20 cellular contexts compared by ENCODE assay signal in genomic region chr20:22382742-22383141, GRCh38.
DNase-seq lines count a peak whose midpoint lies in the region; ATAC-seq and TF ChIP-seq lines count a peak whose summit lies in the region.
"Had no signal": no experiment of that assay in that cellular context is flagged by ENCODE, and none has a peak within 500 bp of the region (broad histone marks: within the 10 kb centered on the region; RNA-seq: fewer than 3 reads in every experiment).

No MANE protein-coding gene starts in this region.

- H3K9me3 ChIP-seq in upper lobe of right lung (no peaks in the 10 kb centered on the region), neural progenitor cell (ENCODE audit: low read depth) (no peaks in the 10 kb centered on the region)
- H3K9me3 ChIP-seq: colonic mucosa, heart right ventricle, prostate gland had no signal

- H4K20me1 ChIP-seq in neural progenitor cell (ENCODE audit: low read depth), result peaks cover 4% of the 10 kb centered on the region

- H3K4me1 ChIP-seq in upper lobe of right lung, result no peaks in the 10 kb centered on the region
- H3K4me1 ChIP-seq in neural progenitor cell, result no peaks in the 10 kb centered on the region
- H3K4me1 ChIP-seq: colonic mucosa, heart right ventricle, prostate gland had no signal

- no peaks in the 10 kb centered on the region for H3K36me3 Mint-ChIP-seq in neural progenitor cell
- H3K36me3 Mint-ChIP-seq: activated CD8-positive, alpha-beta memory T cell treated with anti-CD3 and anti-CD28 coated beads, Interleukin-2, amount 10 ng/mL, durations not matched to agents 7 days and 5 days; CD8-positive, alpha-beta memory T cell had no signal

- peaks cover 5% of the 10 kb centered on the region for H3K27me3 Mint-ChIP-seq in neural progenitor cell (ENCODE audit: insufficient read depth, low read depth)
- H3K27me3 Mint-ChIP-seq: activated CD8-positive, alpha-beta memory T cell treated with anti-CD3 and anti-CD28 coated beads, Interleukin-2, amount 10 ng/mL, durations not matched to agents 7 days and 5 days; CD8-positive, alpha-beta memory T cell had no signal

- no peaks in the 10 kb centered on the region for H3K9me3 Mint-ChIP-seq in neural progenitor cell

- no peak overlapping the region for H3K27ac Mint-ChIP-seq in neural progenitor cell
- H3K27ac Mint-ChIP-seq: activated CD8-positive, alpha-beta memory T cell treated with anti-CD3 and anti-CD28 coated beads, Interleukin-2, amount 10 ng/mL, durations not matched to agents 7 days and 5 days; CD8-positive, alpha-beta memory T cell; naive thymus-derived CD8-positive, alpha-beta T cell had no signal

- no peaks in the 10 kb centered on the region for H3K36me3 ChIP-seq in upper lobe of right lung
- H3K36me3 ChIP-seq in neural progenitor cell, result no peaks in the 10 kb centered on the region
- H3K36me3 ChIP-seq: colonic mucosa, heart right ventricle, prostate gland, WERI-Rb-1 had no signal

- H2AFZ ChIP-seq in neural progenitor cell (replicated peaks), result no peak overlapping the region

- no peak overlapping the region for H3K9ac ChIP-seq in neural progenitor cell

- peak; percentile 15 for ATAC-seq in upper lobe of right lung
- ATAC-seq: activated CD8-positive, alpha-beta memory T cell treated with anti-CD3 and anti-CD28 coated beads, Interleukin-2, amount 10 ng/mL, durations not matched to agents 7 days and 5 days; heart right ventricle; naive thymus-derived CD8-positive, alpha-beta T cell had no signal

- H3K4me2 ChIP-seq in neural progenitor cell, result no peak overlapping the region

- intact Hi-C loops in upper lobe of right lung (cut with DNase I), result no loop called here

- DNase-seq in SIG-M5 treated with dmso at 0.1 percent for 504 hours (lab: John Stamatoyannopoulos, UW; ENCODE audit: unreplicated experiment) (peak; percentile 20), SIG-M5 (lab: John Stamatoyannopoulos, UW) (no peak), MV-4-11 (lab: John Stamatoyannopoulos, UW) (peak; percentile 85), fibroblast of mammary gland (ENCODE audit: low read depth) (peak; percentile 34), upper lobe of right lung (no peak), NCI-H748 treated with DMSO at 0.1 percent for 48 hours (lab: John Stamatoyannopoulos, UW) (no peak), neural progenitor cell (ENCODE audit: low spot score) (no peak)
- DNase-seq in stimulated activated CD4-positive, alpha-beta T cell treated with anti-CD3 and anti-CD28 coated beads, Interleukin-15, amount 100 ng/mL, for 24 hours, result no peak
- DNase-seq: activated CD8-positive, alpha-beta memory T cell treated with anti-CD3 and anti-CD28 coated beads, Interleukin-2, amount 10 ng/mL, durations not matched to agents 7 days and 5 days; activated gamma-delta T cell treated with Interleukin-2 at 50 U/mL for 16 hours; aorta; CD8-positive, alpha-beta memory T cell; EL; heart right ventricle; naive thymus-derived CD8-positive, alpha-beta T cell; NCI-H1048; OCI-M1; WERI-Rb-1 had no signal

- H3F3A ChIP-seq in neural progenitor cell (ENCODE audit: low read depth), result no peaks in the 10 kb centered on the region

- H3K27ac ChIP-seq in upper lobe of right lung (no peak overlapping the region), neural progenitor cell (no peak overlapping the region)
- H3K27ac ChIP-seq: colonic mucosa, heart right ventricle, prostate gland, WERI-Rb-1 had no signal

- H3K79me2 ChIP-seq in neural progenitor cell (ENCODE audit: low read depth), result no peaks in the 10 kb centered on the region

- no peak overlapping the region for H3K4me3 ChIP-seq in fibroblast of mammary gland (ENCODE audit: control insufficient read depth, low read depth, low read length)
- H3K4me3 ChIP-seq in upper lobe of right lung, result no peak overlapping the region
- H3K4me3 ChIP-seq in neural progenitor cell, result no peak overlapping the region
- H3K4me3 ChIP-seq: colonic mucosa, heart right ventricle, prostate gland had no signal

- no peaks in the 10 kb centered on the region for H3K27me3 ChIP-seq in upper lobe of right lung
- H3K27me3 ChIP-seq in neural progenitor cell, result peaks cover 32% of the 10 kb centered on the region
- H3K27me3 ChIP-seq: colonic mucosa had no signal

- TF ChIP-seq CTCF in fibroblast of mammary gland (conservative IDR thresholded peaks at IDR 0.05; ENCODE audit: control insufficient read depth, insufficient read depth, low read depth, low read length), result no peak
- TF ChIP-seq CTCF in upper lobe of right lung (IDR thresholded peaks at IDR 0.05), result no peak
- TF ChIP-seq CTCF in neural progenitor cell (IDR thresholded peaks at IDR 0.05), result no peak

- H3K4me3 Mint-ChIP-seq in neural progenitor cell, result no peak overlapping the region
- H3K4me3 Mint-ChIP-seq: activated CD8-positive, alpha-beta memory T cell treated with anti-CD3 and anti-CD28 coated beads, Interleukin-2, amount 10 ng/mL, durations not matched to agents 7 days and 5 days; CD8-positive, alpha-beta memory T cell; naive thymus-derived CD8-positive, alpha-beta T cell had no signal

- H3K4me1 Mint-ChIP-seq in neural progenitor cell, result no peaks in the 10 kb centered on the region
- H3K4me1 Mint-ChIP-seq: activated CD8-positive, alpha-beta memory T cell treated with anti-CD3 and anti-CD28 coated beads, Interleukin-2, amount 10 ng/mL, durations not matched to agents 7 days and 5 days; CD8-positive, alpha-beta memory T cell had no signal

Comparison
In these comparisons a context has a peak if more than half of its experiments do, and no peak if none do; other contexts are left out.
1. DNase-seq: peak in SIG-M5 treated with dmso at 0.1 percent for 504 hours (single experiment), MV-4-11 (single experiment) and fibroblast of mammary gland (single experiment); none in SIG-M5 (single experiment), upper lobe of right lung (single experiment), stimulated activated CD4-positive, alpha-beta T cell treated with anti-CD3 and anti-CD28 coated beads, Interleukin-15, amount 100 ng/mL, for 24 hours (single experiment), NCI-H748 treated with DMSO at 0.1 percent for 48 hours (single experiment) and neural progenitor cell (single experiment).